In the genomic region with DNA sequence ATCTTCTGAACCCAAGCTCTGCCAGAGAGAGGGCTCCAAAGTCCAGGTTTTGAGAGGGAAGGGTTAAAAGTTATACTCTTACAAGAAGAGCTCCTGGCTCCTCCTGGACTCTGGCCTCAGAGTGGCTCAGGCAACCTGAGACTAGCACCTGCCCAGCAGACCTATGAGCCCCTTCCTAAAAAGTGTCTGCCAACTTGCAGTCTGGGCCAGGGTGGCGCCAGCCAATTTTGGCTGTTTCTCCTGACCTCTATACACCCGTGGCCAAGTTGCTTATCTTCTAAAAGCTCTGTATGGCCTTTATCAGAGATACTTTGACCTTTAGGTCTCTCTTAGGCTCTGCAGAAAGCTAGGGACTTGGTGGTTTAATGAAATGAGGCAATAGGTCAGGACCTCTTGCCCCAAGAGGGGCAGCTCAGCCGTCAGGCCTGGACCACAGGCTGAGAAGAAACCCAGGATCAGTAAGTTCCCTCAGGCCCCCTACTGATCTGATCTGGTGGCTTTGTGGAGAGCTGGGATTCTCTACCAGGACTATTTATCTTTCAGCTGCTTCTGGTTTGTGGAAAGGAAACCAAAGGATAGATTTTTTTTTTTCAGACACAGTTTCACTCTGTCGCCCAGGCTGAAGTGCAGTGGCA, we compare ENCODE assay signal across 11 cellular contexts. TPM values are rescaled to one million over a fixed set of nuclear protein-coding genes. Genes with fewer than 3 reads are reported as not detected.
A peak's percentile ranks its signal among the peaks of the same experiment; 100 is the strongest.
DNase-seq lines count a peak whose midpoint lies in the region; ATAC-seq and TF ChIP-seq lines count a peak whose summit lies in the region.
"Had no signal": no experiment of that assay in that cellular context is flagged by ENCODE, and none has a peak within 500 bp of the region (broad histone marks: within the 10 kb centered on the region; RNA-seq: fewer than 3 reads in every experiment).

No MANE protein-coding gene starts in this region.

- H3K27me3 ChIP-seq in thyroid gland: no peaks in the 10 kb centered on the region

- ATAC-seq in activated CD4-positive, alpha-beta T cell treated with anti-CD3 and anti-CD28 coated beads for 36 hours: no peak
- no peak for ATAC-seq in HG03196 (IDR thresholded peaks at IDR 0.05; ENCODE audit: unreplicated experiment)
- ATAC-seq in GM18909 (IDR thresholded peaks at IDR 0.05; ENCODE audit: poor library complexity, unreplicated experiment): no peak

- H3K27me3 Mint-ChIP-seq in activated CD4-positive, alpha-beta T cell treated with anti-CD3 and anti-CD28 coated beads for 36 hours: no peaks in the 10 kb centered on the region
- H3K27me3 Mint-ChIP-seq in activated naive CD4-positive, alpha-beta T cell treated with anti-CD3 and anti-CD28 coated beads for 36 hours (ENCODE audit: low read depth): no peaks in the 10 kb centered on the region

- peaks cover 27 to 38% of the 10 kb centered on the region in 2 donors for H3K4me1 ChIP-seq in thyroid gland

- peak overlapping the region; percentile 36 for H3K4me3 Mint-ChIP-seq in activated CD4-positive, alpha-beta T cell treated with anti-CD3 and anti-CD28 coated beads for 36 hours
- no peak overlapping the region for H3K4me3 Mint-ChIP-seq in activated naive CD4-positive, alpha-beta T cell treated with anti-CD3 and anti-CD28 coated beads for 36 hours
- H3K4me3 Mint-ChIP-seq: activated T-helper 1 cell treated with anti-CD3 and anti-CD28 coated beads, Interleukin-12 subunit alpha, Interleukin-12 subunit beta, Interleukin-2, Interleukin-4 antibody, amounts not matched to agents 30 ng/mL and 10 ng/mL and 1 ng/mL, durations not matched to agents 14 hours and 24 hours and 36 hours had no signal

- no peaks in the 10 kb centered on the region for H3K9me3 Mint-ChIP-seq in activated CD4-positive, alpha-beta T cell treated with anti-CD3 and anti-CD28 coated beads for 36 hours (ENCODE audit: low read depth)
- no peaks in the 10 kb centered on the region for H3K9me3 Mint-ChIP-seq in activated naive CD4-positive, alpha-beta T cell treated with anti-CD3 and anti-CD28 coated beads for 36 hours
- H3K9me3 Mint-ChIP-seq: activated T-helper 1 cell treated with anti-CD3 and anti-CD28 coated beads, Interleukin-12 subunit alpha, Interleukin-12 subunit beta, Interleukin-2, Interleukin-4 antibody, amounts not matched to agents 30 ng/mL and 10 ng/mL and 1 ng/mL, durations not matched to agents 14 hours and 24 hours and 36 hours had no signal

- no peak for DNase-seq in activated CD4-positive, alpha-beta T cell treated with anti-CD3 and anti-CD28 coated beads for 36 hours
- no peak for DNase-seq in activated CD4-positive, alpha-beta T cell treated with anti-CD3 and anti-CD28 coated beads for 48 hours
- DNase-seq in epithelial cell of prostate (ENCODE audit: low read depth, low spot score) (no peak), myocyte (ENCODE audit: low read depth) (peak; percentile 19), thyroid gland (peak; percentile 28 to 33)
- no peak for DNase-seq in activated naive CD4-positive, alpha-beta T cell treated with anti-CD3 and anti-CD28 coated beads for 36 hours
- DNase-seq: NCI-H2227 treated with DMSO at 0.1 percent for 48 hours had no signal

- intact Hi-C loops in activated CD4-positive, alpha-beta T cell treated with anti-CD3 and anti-CD28 coated beads for 36 hours (cut with DNase I, micrococcal nuclease): loop anchor here in 1 of 2 experiments (1.0 kb wide), 1 partner anchor 24 kb away; no protein-coding TSS in a partner anchor
- intact Hi-C loops in thyroid gland (cut with DNase I): no loop called here
- intact Hi-C loops in activated naive CD4-positive, alpha-beta T cell treated with anti-CD3 and anti-CD28 coated beads for 36 hours (cut with micrococcal nuclease): loop anchor here (1.0 kb wide), 1 partner anchor 8 kb away; no protein-coding TSS in a partner anchor

- H3K36me3 Mint-ChIP-seq in activated CD4-positive, alpha-beta T cell treated with anti-CD3 and anti-CD28 coated beads for 36 hours (ENCODE audit: low read depth): peaks cover 28% of the 10 kb centered on the region
- peaks cover 10% of the 10 kb centered on the region for H3K36me3 Mint-ChIP-seq in activated naive CD4-positive, alpha-beta T cell treated with anti-CD3 and anti-CD28 coated beads for 36 hours (ENCODE audit: low read depth)

- CTCF ChIA-PET in activated CD4-positive, alpha-beta T cell treated with anti-CD3 and anti-CD28 coated beads for 36 hours (lab: Charles Lee): interaction anchor here (1.1 to 3.2 kb wide), 4 partner anchors 14 to 24 kb away, joined by 3 to 11 read pairs (median 5); no protein-coding TSS in a partner anchor
- CTCF ChIA-PET in activated naive CD4-positive, alpha-beta T cell treated with anti-CD3 and anti-CD28 coated beads for 36 hours (lab: Charles Lee): interaction anchor here (0.7 to 1.6 kb wide), 4 partner anchors 9 to 20 kb away, joined by 3 to 7 read pairs (median 4); no protein-coding TSS in a partner anchor

- no peaks in the 10 kb centered on the region for H3K36me3 ChIP-seq in thyroid gland

- H3K27ac Mint-ChIP-seq in activated CD4-positive, alpha-beta T cell treated with anti-CD3 and anti-CD28 coated beads for 36 hours: no peak overlapping the region
- H3K27ac Mint-ChIP-seq in activated naive CD4-positive, alpha-beta T cell treated with anti-CD3 and anti-CD28 coated beads for 36 hours: no peak overlapping the region
- H3K27ac Mint-ChIP-seq: activated T-helper 1 cell treated with anti-CD3 and anti-CD28 coated beads, Interleukin-12 subunit alpha, Interleukin-12 subunit beta, Interleukin-2, Interleukin-4 antibody, amounts not matched to agents 30 ng/mL and 10 ng/mL and 1 ng/mL, durations not matched to agents 14 hours and 24 hours and 36 hours had no signal

- POLR2A ChIA-PET in activated CD4-positive, alpha-beta T cell treated with anti-CD3 and anti-CD28 coated beads for 36 hours (lab: Charles Lee): interaction anchor here (0.6 to 3.3 kb wide), 7 partner anchors 7 to 63 kb away, joined by 3 to 20 read pairs (median 6); a partner anchor contains a TSS

- no peak overlapping the region for H3K4me3 ChIP-seq in thyroid gland (replicated peaks in 1 of 3)
- H3K4me3 ChIP-seq: SK-N-MC had no signal

- H3K4me1 Mint-ChIP-seq in activated CD4-positive, alpha-beta T cell treated with anti-CD3 and anti-CD28 coated beads for 36 hours: peaks cover 41% of the 10 kb centered on the region
- H3K4me1 Mint-ChIP-seq in activated naive CD4-positive, alpha-beta T cell treated with anti-CD3 and anti-CD28 coated beads for 36 hours (ENCODE audit: low read depth): peaks cover 25% of the 10 kb centered on the region

- no peaks in the 10 kb centered on the region for H3K9me3 ChIP-seq in thyroid gland

- no peak for TF ChIP-seq CTCF in thyroid gland (IDR thresholded peaks at IDR 0.05)

- peak overlapping the region; percentile 9 for H3K27ac ChIP-seq in epithelial cell of prostate
- H3K27ac ChIP-seq in thyroid gland: peak overlapping the region; percentile 93 to 96 (median 93)
- H3K27ac ChIP-seq: SK-N-MC had no signal

- no peak for TF ChIP-seq POLR2A in thyroid gland (IDR thresholded peaks at IDR 0.05)

- WGBS in thyroid gland, 2 donors: 59 to 80% methylated on average over 4 of the region's 4 CpGs

RNA-seq across cellular contexts. Expression of a gene that starts 10.3 kb away (rescaled TPM):
- total RNA-seq in activated CD4-positive, alpha-beta T cell treated with anti-CD3 and anti-CD28 coated beads for 36 hours: under 1 TPM; 0.69 to 0.73 TPM
- 0.62 and 2.6 TPM in 2 replicates for total RNA-seq in myocyte
- 1.8 TPM for polyA plus RNA-seq in myocyte (2012)
- 1 to 10 TPM; 3.1 to 3.6 (median 3.4) TPM for total RNA-seq in thyroid gland
- total RNA-seq in activated naive CD4-positive, alpha-beta T cell treated with anti-CD3 and anti-CD28 coated beads for 36 hours: under 1 TPM; 0.32 to 0.83 TPM

RNA-seq across cellular contexts. Expression of a gene that starts 36.6 kb away (rescaled TPM):
- total RNA-seq in activated CD4-positive, alpha-beta T cell treated with anti-CD3 and anti-CD28 coated beads for 36 hours: 100 to 1,000 TPM; 259 to 261 TPM
- total RNA-seq in myocyte: 108 and 148 TPM in 2 replicates
- polyA plus RNA-seq in myocyte (2012): 141 TPM
- 10 to 100 TPM; 41.4 to 97.0 (median 52.5) TPM for total RNA-seq in thyroid gland
- 100 to 1,000 TPM; 149 to 157 TPM for total RNA-seq in activated naive CD4-positive, alpha-beta T cell treated with anti-CD3 and anti-CD28 coated beads for 36 hours

Comparison
In these comparisons a context has a peak if more than half of its experiments do, and no peak if none do; other contexts are left out.
1. DNase-seq: peak in myocyte (single experiment) and thyroid gland (2 of 2); none in activated CD4-positive, alpha-beta T cell treated with anti-CD3 and anti-CD28 coated beads for 36 hours (single experiment), activated CD4-positive, alpha-beta T cell treated with anti-CD3 and anti-CD28 coated beads for 48 hours (single experiment), epithelial cell of prostate (single experiment) and activated naive CD4-positive, alpha-beta T cell treated with anti-CD3 and anti-CD28 coated beads for 36 hours (single experiment).